1 cellular context compared by ENCODE assay signal in the genomic region with DNA sequence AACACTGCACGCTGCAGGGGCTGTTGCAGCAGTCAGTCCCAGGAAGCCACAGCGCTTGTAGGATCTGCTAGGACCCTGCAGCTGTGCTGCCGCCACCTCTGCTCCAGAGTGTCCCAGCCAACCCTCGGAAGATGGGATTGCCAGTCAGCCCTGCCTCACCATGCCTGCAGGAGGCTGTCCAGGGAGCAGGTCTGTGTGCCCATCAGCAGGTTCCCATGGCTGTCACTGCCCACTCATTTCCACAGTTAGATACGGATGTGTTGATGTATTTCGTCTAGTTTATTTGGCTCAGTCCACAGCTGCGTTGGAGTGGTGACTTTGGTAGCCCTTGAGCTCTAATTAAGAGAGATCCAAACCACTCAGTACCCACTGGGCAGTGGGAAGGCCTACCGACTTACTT.
TF ChIP-seq lines count a peak whose summit lies in the region.

No MANE protein-coding gene starts in this region.

TF ChIP-seq in GM23338, 12 proteins besides CTCF, POLR2A, EP300 and RAD21 (continued from another document):
- TF ChIP-seq, protein P1, sequence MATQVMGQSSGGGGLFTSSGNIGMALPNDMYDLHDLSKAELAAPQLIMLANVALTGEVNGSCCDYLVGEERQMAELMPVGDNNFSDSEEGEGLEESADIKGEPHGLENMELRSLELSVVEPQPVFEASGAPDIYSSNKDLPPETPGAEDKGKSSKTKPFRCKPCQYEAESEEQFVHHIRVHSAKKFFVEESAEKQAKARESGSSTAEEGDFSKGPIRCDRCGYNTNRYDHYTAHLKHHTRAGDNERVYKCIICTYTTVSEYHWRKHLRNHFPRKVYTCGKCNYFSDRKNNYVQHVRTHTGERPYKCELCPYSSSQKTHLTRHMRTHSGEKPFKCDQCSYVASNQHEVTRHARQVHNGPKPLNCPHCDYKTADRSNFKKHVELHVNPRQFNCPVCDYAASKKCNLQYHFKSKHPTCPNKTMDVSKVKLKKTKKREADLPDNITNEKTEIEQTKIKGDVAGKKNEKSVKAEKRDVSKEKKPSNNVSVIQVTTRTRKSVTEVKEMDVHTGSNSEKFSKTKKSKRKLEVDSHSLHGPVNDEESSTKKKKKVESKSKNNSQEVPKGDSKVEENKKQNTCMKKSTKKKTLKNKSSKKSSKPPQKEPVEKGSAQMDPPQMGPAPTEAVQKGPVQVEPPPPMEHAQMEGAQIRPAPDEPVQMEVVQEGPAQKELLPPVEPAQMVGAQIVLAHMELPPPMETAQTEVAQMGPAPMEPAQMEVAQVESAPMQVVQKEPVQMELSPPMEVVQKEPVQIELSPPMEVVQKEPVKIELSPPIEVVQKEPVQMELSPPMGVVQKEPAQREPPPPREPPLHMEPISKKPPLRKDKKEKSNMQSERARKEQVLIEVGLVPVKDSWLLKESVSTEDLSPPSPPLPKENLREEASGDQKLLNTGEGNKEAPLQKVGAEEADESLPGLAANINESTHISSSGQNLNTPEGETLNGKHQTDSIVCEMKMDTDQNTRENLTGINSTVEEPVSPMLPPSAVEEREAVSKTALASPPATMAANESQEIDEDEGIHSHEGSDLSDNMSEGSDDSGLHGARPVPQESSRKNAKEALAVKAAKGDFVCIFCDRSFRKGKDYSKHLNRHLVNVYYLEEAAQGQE (IDR thresholded peaks at IDR 0.05; ENCODE audit: unreplicated experiment): no peak
TF ChIP-seq in GM23338: peak in this region for 0.
